ENCODE assay signal across 29 cellular contexts in the genomic region with DNA sequence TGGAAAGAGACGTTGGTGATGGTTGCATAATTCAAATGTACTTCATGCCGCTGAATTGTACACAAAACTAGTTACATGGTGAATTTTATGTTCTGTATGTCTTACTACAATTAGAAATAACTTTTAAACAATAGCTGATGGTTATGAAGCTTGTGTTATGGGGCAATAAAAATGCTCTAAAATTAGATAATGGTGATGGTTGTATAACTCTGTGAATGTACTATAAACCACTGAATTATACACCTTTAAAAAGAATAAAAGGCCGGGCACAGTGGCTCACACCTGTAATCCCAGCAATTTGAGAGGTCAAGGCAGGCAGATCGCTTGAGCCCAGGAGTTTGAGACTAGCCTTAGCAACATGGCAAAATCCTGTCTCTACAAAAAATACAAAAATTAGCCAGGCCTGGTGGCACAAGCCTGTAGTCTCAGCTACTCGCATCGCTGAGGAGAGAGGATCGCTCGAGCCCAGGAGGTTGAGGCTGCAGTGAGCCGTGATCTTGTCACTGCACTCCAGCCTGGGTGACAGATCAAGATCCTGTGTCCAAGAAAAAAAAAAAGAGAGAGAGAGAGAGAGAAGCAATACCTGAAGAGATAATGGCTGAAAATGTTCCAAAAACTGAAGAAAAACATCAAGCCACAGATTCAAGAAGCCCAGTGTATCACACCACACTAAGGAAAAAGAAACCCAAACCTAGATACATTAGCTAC. TPM values are rescaled to one million over a fixed set of nuclear protein-coding genes. Genes with fewer than 3 reads are reported as not detected.
DNase-seq lines count a peak whose midpoint lies in the region; ATAC-seq and TF ChIP-seq lines count a peak whose summit lies in the region.
"Had no signal": no experiment of that assay in that cellular context is flagged by ENCODE, and none has a peak within 500 bp of the region (broad histone marks: within the 10 kb centered on the region; RNA-seq: fewer than 3 reads in every experiment).

No MANE protein-coding gene starts in this region.

- no peak overlapping the region for H3K4me2 ChIP-seq in Karpas-422 (ENCODE audit: low read depth, low read length, poor library complexity, severe bottlenecking)

- no peak for TF ChIP-seq POLR2A in heart left ventricle (IDR thresholded peaks at IDR 0.05)

- H3K4me3 Mint-ChIP-seq in endothelial cell (ENCODE audit: unreplicated experiment) = no peak overlapping the region
- H3K4me3 Mint-ChIP-seq in neural crest cell = peak overlapping the region; percentile 35
- H3K4me3 Mint-ChIP-seq: activated T-helper 17 cell treated with anti-CD3 and anti-CD28 coated beads, Interleukin-2, amount 50 U/mL, for 72 hours; HFFc6 had no signal

- TF ChIP-seq CTCF in endothelial cell (IDR thresholded peaks at IDR 0.05; ENCODE audit: unreplicated experiment) = no peak
- no peak for TF ChIP-seq CTCF in neural crest cell (conservative IDR thresholded peaks at IDR 0.05)
- TF ChIP-seq CTCF in heart left ventricle (IDR thresholded peaks at IDR 0.05) = no peak
- no peak for TF ChIP-seq CTCF in coronary artery (IDR thresholded peaks at IDR 0.05)

- no peaks in the 10 kb centered on the region for H3K27me3 ChIP-seq in Karpas-422 (ENCODE audit: low read length)
- no peaks in the 10 kb centered on the region for H3K27me3 ChIP-seq in heart left ventricle
- H3K27me3 ChIP-seq: tibial artery had no signal

- H3K4me1 Mint-ChIP-seq in endothelial cell (ENCODE audit: unreplicated experiment) = peaks cover 9% of the 10 kb centered on the region
- peaks cover 57% of the 10 kb centered on the region for H3K4me1 Mint-ChIP-seq in neural crest cell

- intact Hi-C loops in heart left ventricle (cut with DNase I) = loop anchor here in 4 of 10 donors (10.0 kb wide), 3 partner anchors 48 to 178 kb away; no protein-coding TSS in a partner anchor

- peaks cover 92% of the 10 kb centered on the region for H3K79me2 ChIP-seq in Karpas-422 (ENCODE audit: low read length)

- peaks cover 36% of the 10 kb centered on the region for H3K4me1 ChIP-seq in Karpas-422 (ENCODE audit: low read length)
- peaks cover 0 to 76% (median 35%) of the 10 kb centered on the region in 12 donors for H3K4me1 ChIP-seq in heart left ventricle
- H3K4me1 ChIP-seq: prostate gland had no signal

- no peak overlapping the region for H3K9ac ChIP-seq in Karpas-422 (ENCODE audit: low read length)
- H3K9ac ChIP-seq: GM23248 had no signal

- H3K9me3 Mint-ChIP-seq in endothelial cell (ENCODE audit: unreplicated experiment) (no peaks in the 10 kb centered on the region), neural crest cell (no peaks in the 10 kb centered on the region)
- H3K9me3 Mint-ChIP-seq: activated naive CD4-positive, alpha-beta T cell treated with anti-CD3 and anti-CD28 coated beads, Interleukin-2, amount 50 U/mL, for 72 hours; activated T-helper 17 cell treated with anti-CD3 and anti-CD28 coated beads, Interleukin-2, amount 50 U/mL, for 72 hours; HFFc6 had no signal

- H3K27ac ChIP-seq in Karpas-422 (ENCODE audit: low read length) (peak overlapping the region; percentile 36; the same call in 1 of the 2 replicates), heart left ventricle (no peak overlapping the region), coronary artery (no peak overlapping the region)
- H3K27ac ChIP-seq: 22Rv1, GM23248, prostate gland, tibial artery, WERI-Rb-1 had no signal

- H3K9me2 ChIP-seq in Karpas-422 (replicated peaks; ENCODE audit: insufficient read depth, low read length) = no peaks in the 10 kb centered on the region

- WGBS in heart left ventricle, 4 donors = 87 to 89% (median 87%) methylated on average over 9 of the region's 9 CpGs

- H3K9me3 ChIP-seq in Karpas-422 (ENCODE audit: low read length) (no peaks in the 10 kb centered on the region), heart left ventricle (no peaks in the 10 kb centered on the region)
- H3K9me3 ChIP-seq: prostate gland, tibial artery had no signal

- DNase-seq in NOMO-1 treated with DMSO at 0.1 percent for 48 hours (lab: John Stamatoyannopoulos, UW; ENCODE audit: unreplicated experiment) (peak; percentile 31), NOMO-1 treated with dmso at 0.1 percent for 144 hours (lab: John Stamatoyannopoulos, UW; ENCODE audit: unreplicated experiment) (no peak), Karpas-422 (no peak), endothelial cell (ENCODE audit: low spot score) (no peak), neural crest cell (ENCODE audit: low read depth, low spot score) (no peak), heart left ventricle (no peak), coronary artery (ENCODE audit: low spot score) (no peak)
- DNase-seq: activated CD4-positive, alpha-beta T cell treated with anti-CD3 and anti-CD28 coated beads for 48 hours; central memory CD4-positive, alpha-beta T cell; dermis blood vessel endothelial cell; DMS153; GM23248; HFFc6; SHP77; stimulated activated CD4-positive, alpha-beta T cell treated with anti-CD3 and anti-CD28 coated beads, Interleukin-15, amount 100 ng/mL, for 24 hours; stimulated activated naive CD8-positive, alpha-beta T cell treated with anti-CD3 and anti-CD28 coated beads, Interleukin-15, Interleukin-2, amounts not matched to agents 100 U/mL and 50 U/mL, for 24 hours; T1000; tibial artery; WERI-Rb-1 had no signal

- H3K36me3 Mint-ChIP-seq in endothelial cell (ENCODE audit: low read depth, unreplicated experiment) (no peaks in the 10 kb centered on the region), neural crest cell (ENCODE audit: low read depth) (no peaks in the 10 kb centered on the region)
- H3K36me3 Mint-ChIP-seq: activated naive CD4-positive, alpha-beta T cell treated with anti-CD3 and anti-CD28 coated beads, Interleukin-2, amount 50 U/mL, for 72 hours had no signal

- H3K36me3 ChIP-seq in Karpas-422 (ENCODE audit: insufficient read depth, low read length) (no peaks in the 10 kb centered on the region), heart left ventricle (no peaks in the 10 kb centered on the region)
- H3K36me3 ChIP-seq: prostate gland, tibial artery, WERI-Rb-1 had no signal

- ATAC-seq in heart left ventricle = no peak
- no peak for ATAC-seq in GM19397 (IDR thresholded peaks at IDR 0.05; ENCODE audit: unreplicated experiment)
- ATAC-seq: activated naive CD4-positive, alpha-beta T cell treated with anti-CD3 and anti-CD28 coated beads, Interleukin-2, amount 50 U/mL, for 72 hours; activated T-helper 17 cell treated with anti-CD3 and anti-CD28 coated beads, Interleukin-2, amount 50 U/mL, for 72 hours; stimulated activated naive CD8-positive, alpha-beta T cell treated with anti-CD3 and anti-CD28 coated beads, Interleukin-15, Interleukin-2, amounts not matched to agents 100 U/mL and 50 U/mL, for 24 hours had no signal

- H3K27me3 Mint-ChIP-seq in endothelial cell (ENCODE audit: unreplicated experiment) (no peaks in the 10 kb centered on the region), neural crest cell (ENCODE audit: low read depth) (no peaks in the 10 kb centered on the region)
- H3K27me3 Mint-ChIP-seq: activated T-helper 17 cell treated with anti-CD3 and anti-CD28 coated beads, Interleukin-2, amount 50 U/mL, for 72 hours had no signal

- H4K20me1 ChIP-seq in Karpas-422 (ENCODE audit: insufficient read depth, low read depth, low read length) = 0 out of 2 replicates have a peak, but pooled peaks cover 3% of the 10 kb centered on the region

- H3K4me3 ChIP-seq in Karpas-422 (ENCODE audit: low read length) (no peak overlapping the region), heart left ventricle (no peak overlapping the region), coronary artery (no peak overlapping the region)
- H3K4me3 ChIP-seq: GM23248, prostate gland, tibial artery had no signal

- H2AFZ ChIP-seq in Karpas-422 (ENCODE audit: low read length) = no peak overlapping the region
- H2AFZ ChIP-seq: GM23248 had no signal

- H3K27ac Mint-ChIP-seq in endothelial cell (ENCODE audit: unreplicated experiment) (peak overlapping the region; percentile 32), neural crest cell (ENCODE audit: unreplicated experiment) (no peak overlapping the region)
- H3K27ac Mint-ChIP-seq: activated naive CD4-positive, alpha-beta T cell treated with anti-CD3 and anti-CD28 coated beads, Interleukin-2, amount 50 U/mL, for 72 hours; activated T-helper 17 cell treated with anti-CD3 and anti-CD28 coated beads, Interleukin-2, amount 50 U/mL, for 72 hours; HFFc6 had no signal

RNA-seq across cellular contexts. Expression of gene RNU4ATAC, which starts 6.3 kb away (rescaled TPM):
- total RNA-seq in Karpas-422 (2014; rRNA removed; shearing (Covaris generic); ENCODE audit: low replicate concordance) = not detected in 2 replicates
- total RNA-seq in endothelial cell (ENCODE audit: unreplicated experiment) (not detected), neural crest cell (not detected in 2 replicates), heart left ventricle (not detected)
- polyA plus RNA-seq in heart left ventricle = not detected
- total RNA-seq: activated naive CD4-positive, alpha-beta T cell treated with anti-CD3 and anti-CD28 coated beads, Interleukin-2, amount 50 U/mL, for 72 hours; activated T-helper 17 cell treated with anti-CD3 and anti-CD28 coated beads, Interleukin-2, amount 50 U/mL, for 72 hours; astrocyte; dermis blood vessel endothelial cell; GM23248; HFFc6; LHCN-M2; mononuclear cell; NCI-H460; prostate gland had no signal
- polyA plus RNA-seq: GM23248, keratinocyte had no signal
